Comparison of ENCODE assay signal across 8 cellular contexts in the genomic region with DNA sequence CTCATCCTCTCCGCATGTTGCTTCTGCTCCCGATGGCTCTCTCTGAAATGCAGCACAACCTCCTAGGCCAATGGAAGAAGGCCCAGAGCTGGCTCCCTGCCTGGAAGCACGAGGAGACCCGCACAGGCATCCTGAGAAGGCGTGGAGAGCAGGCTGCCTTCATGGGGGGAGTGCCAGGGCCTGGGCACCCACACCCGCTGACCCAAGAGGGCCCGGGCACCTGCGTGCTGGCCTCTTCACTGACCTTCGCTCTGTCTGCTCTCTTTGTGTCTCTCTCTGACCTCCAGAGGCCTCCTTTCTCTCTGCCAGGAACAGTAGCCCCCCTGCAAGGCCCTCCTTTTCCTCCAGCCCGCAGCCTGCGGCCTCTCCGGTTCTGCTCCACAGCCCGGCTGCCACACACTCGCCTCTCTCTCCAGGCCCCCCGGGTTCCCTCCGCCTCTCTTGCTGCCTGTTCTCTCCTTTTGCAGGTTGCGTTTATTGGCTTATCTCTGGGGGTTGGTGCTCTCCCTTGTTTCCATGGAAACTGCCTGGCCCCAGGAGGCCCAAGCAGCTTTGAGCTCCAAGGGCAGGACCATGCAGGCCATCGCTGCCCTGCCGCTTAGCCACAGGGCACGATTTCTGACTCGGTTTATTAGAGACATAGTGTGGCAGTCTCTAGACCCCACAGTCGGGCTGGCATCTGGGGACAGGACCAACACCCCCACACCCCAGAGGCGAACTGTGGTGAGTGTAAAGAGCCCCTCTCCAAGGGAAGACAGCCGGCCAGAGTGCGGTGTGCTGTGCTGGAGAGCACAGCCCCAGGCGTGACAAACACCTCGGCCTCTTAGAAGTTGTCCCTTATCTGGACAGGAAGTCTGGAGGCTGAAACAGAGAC. TPM values are rescaled to one million over a fixed set of nuclear protein-coding genes. Genes with fewer than 3 reads are reported as not detected.
DNase-seq lines count a peak whose midpoint lies in the region; ATAC-seq, FAIRE-seq and TF ChIP-seq lines count a peak whose summit lies in the region.

No MANE protein-coding gene starts in this region.

- no peak overlapping the region for H3K27ac ChIP-seq in CD4-positive, CD25-positive, alpha-beta regulatory T cell (ENCODE audit: insufficient read depth, low read length, poor library complexity, severe bottlenecking)

- H3K27ac Mint-ChIP-seq in CD4-positive, CD25-positive, alpha-beta regulatory T cell, result peak overlapping the region; percentile 67 to 84 (median 69)
- peak overlapping the region; percentile 74 to 85 (median 77) for H3K27ac Mint-ChIP-seq in nephron

- no peak for DNase-seq in CD4-positive, CD25-positive, alpha-beta regulatory T cell
- DNase-seq in NCI-H2227 treated with DMSO at 0.1 percent for 48 hours (lab: John Stamatoyannopoulos, UW) (peak; percentile 35), dermis blood vessel endothelial cell (peak; percentile 20), frontal cortex (ENCODE audit: low spot score in 2 of 2) (no peak)

- no peaks in the 10 kb centered on the region for H3K36me3 ChIP-seq in CD4-positive, CD25-positive, alpha-beta regulatory T cell (ENCODE audit: control insufficient read depth, insufficient read depth, low read length)

- H3K4me1 Mint-ChIP-seq in CD4-positive, CD25-positive, alpha-beta regulatory T cell, result peaks cover 0 to 41% (median 14%) of the 10 kb centered on the region in 4 donors
- H3K4me1 Mint-ChIP-seq in nephron, result peaks cover 8% of the 10 kb centered on the region

- H3K36me3 Mint-ChIP-seq in CD4-positive, CD25-positive, alpha-beta regulatory T cell, result no peaks in the 10 kb centered on the region
- H3K36me3 Mint-ChIP-seq in nephron (ENCODE audit: low read depth), result no peaks in the 10 kb centered on the region

- no peak for ATAC-seq in CD4-positive, CD25-positive, alpha-beta regulatory T cell (ENCODE audit: low read depth in 2 of 2)
- no peak for ATAC-seq in HG03469 (IDR thresholded peaks at IDR 0.05; ENCODE audit: unreplicated experiment)
- no peak for ATAC-seq in GM19035 (IDR thresholded peaks at IDR 0.05; ENCODE audit: unreplicated experiment)
- ATAC-seq in esophagus mucosa, result no peak

- H3K9me3 ChIP-seq in CD4-positive, CD25-positive, alpha-beta regulatory T cell (ENCODE audit: control insufficient read depth in 2 of 2, low read length in 2 of 2), result no peaks in the 10 kb centered on the region

- peak overlapping the region; percentile 80 to 89 (median 82) for H3K4me3 Mint-ChIP-seq in CD4-positive, CD25-positive, alpha-beta regulatory T cell
- H3K4me3 Mint-ChIP-seq in nephron, result peak overlapping the region; percentile 84 to 86 (median 86)

- H3K4me1 ChIP-seq in CD4-positive, CD25-positive, alpha-beta regulatory T cell (ENCODE audit: control insufficient read depth, insufficient read depth, low read length, poor library complexity, severe bottlenecking), result peaks cover 20% of the 10 kb centered on the region

- H3K27me3 ChIP-seq in CD4-positive, CD25-positive, alpha-beta regulatory T cell (ENCODE audit: control insufficient read depth, insufficient read depth, low read length), result no peaks in the 10 kb centered on the region

- FAIRE-seq in frontal cortex (lab: Jason Lieb, UNC), result no peak

- peaks cover 8% of the 10 kb centered on the region for H3K27me3 Mint-ChIP-seq in CD4-positive, CD25-positive, alpha-beta regulatory T cell
- no peaks in the 10 kb centered on the region for H3K27me3 Mint-ChIP-seq in nephron (ENCODE audit: low read depth)

- no peaks in the 10 kb centered on the region for H3K9me3 Mint-ChIP-seq in CD4-positive, CD25-positive, alpha-beta regulatory T cell
- no peaks in the 10 kb centered on the region for H3K9me3 Mint-ChIP-seq in nephron

- no peak for TF ChIP-seq CTCF in nephron (IDR thresholded peaks at IDR 0.05; ENCODE audit: unreplicated experiment in 3 of 3)

- no peak overlapping the region for H3K4me3 ChIP-seq in CD4-positive, CD25-positive, alpha-beta regulatory T cell (ENCODE audit: low read depth, low read length)

RNA-seq across cellular contexts. Expression of a gene that starts 1.7 kb away (rescaled TPM):
- total RNA-seq in CD4-positive, CD25-positive, alpha-beta regulatory T cell, result 199 TPM
- polyA plus RNA-seq in CD4-positive, CD25-positive, alpha-beta regulatory T cell, result 100 to 1,000 TPM; 186 to 259 (median 227) TPM
- total RNA-seq in dermis blood vessel endothelial cell (138 and 188 TPM in 2 replicates), frontal cortex (92.9 TPM), esophagus mucosa (270 TPM)

RNA-seq across cellular contexts. Expression of a gene that starts 2.3 kb away (rescaled TPM):
- 78.7 TPM for total RNA-seq in CD4-positive, CD25-positive, alpha-beta regulatory T cell
- 10 to 100 TPM; 22.4 to 32.5 (median 29.9) TPM for polyA plus RNA-seq in CD4-positive, CD25-positive, alpha-beta regulatory T cell
- total RNA-seq in dermis blood vessel endothelial cell (13.8 and 37.0 TPM in 2 replicates), frontal cortex (9.0 TPM), esophagus mucosa (29.6 TPM)

RNA-seq across cellular contexts. Expression of a gene that starts 14.5 kb away (rescaled TPM):
- not detected for total RNA-seq in CD4-positive, CD25-positive, alpha-beta regulatory T cell
- not detected for polyA plus RNA-seq in CD4-positive, CD25-positive, alpha-beta regulatory T cell
- total RNA-seq in dermis blood vessel endothelial cell (not detected in 2 replicates), frontal cortex (not detected), esophagus mucosa (not detected)

RNA-seq across cellular contexts. Expression of a gene that starts 38.8 kb away (rescaled TPM):
- total RNA-seq in CD4-positive, CD25-positive, alpha-beta regulatory T cell, result not detected
- polyA plus RNA-seq in CD4-positive, CD25-positive, alpha-beta regulatory T cell, result not detected
- total RNA-seq in dermis blood vessel endothelial cell, result 2.2 and 2.7 TPM in 2 replicates
- total RNA-seq in frontal cortex, result 5.7 TPM
- 0.40 TPM for total RNA-seq in esophagus mucosa

RNA-seq across cellular contexts. Expression of a gene that starts 54.7 kb away (rescaled TPM):
- not detected for total RNA-seq in CD4-positive, CD25-positive, alpha-beta regulatory T cell
- not detected for polyA plus RNA-seq in CD4-positive, CD25-positive, alpha-beta regulatory T cell
- total RNA-seq in dermis blood vessel endothelial cell (0.33 and 0.34 TPM in 2 replicates), frontal cortex (not detected), esophagus mucosa (not detected)

Comparison
In these comparisons a context has a peak if more than half of its experiments do, and no peak if none do; other contexts are left out.
1. DNase-seq: peak in NCI-H2227 treated with DMSO at 0.1 percent for 48 hours (single experiment) and dermis blood vessel endothelial cell (single experiment); none in CD4-positive, CD25-positive, alpha-beta regulatory T cell (0 of 3) and frontal cortex (0 of 2).